ENCODE assay signal across 8 cellular contexts in the genomic region with DNA sequence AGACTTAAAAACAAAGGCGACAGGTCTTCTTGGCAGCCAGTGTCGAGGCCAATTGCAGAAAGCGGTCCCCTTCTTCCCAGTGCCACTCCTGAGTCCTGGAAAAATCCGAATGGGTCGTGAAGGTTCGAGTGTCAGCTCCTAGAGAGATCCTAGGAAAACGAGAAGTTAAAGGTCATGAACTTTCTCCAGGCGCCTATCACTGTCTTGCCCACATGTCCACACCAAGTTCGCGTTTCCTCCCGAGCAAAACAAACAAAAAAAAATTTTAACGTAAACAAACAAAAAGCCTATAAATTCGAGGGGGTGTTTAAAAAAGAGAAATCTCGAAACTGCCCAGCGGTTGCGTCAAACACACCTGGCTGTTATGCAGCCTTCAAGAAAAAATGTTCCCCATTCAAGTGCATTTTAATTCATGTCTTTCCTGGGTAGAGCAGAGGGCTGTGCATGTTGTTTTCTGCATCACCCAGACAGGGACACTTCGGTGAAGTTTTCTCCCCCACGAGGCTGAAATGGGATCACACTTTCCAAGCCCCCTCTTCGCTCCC. TPM values are rescaled to one million over a fixed set of nuclear protein-coding genes. Genes with fewer than 3 reads are reported as not detected.
DNase-seq lines count a peak whose midpoint lies in the region; ATAC-seq, FAIRE-seq and TF ChIP-seq lines count a peak whose summit lies in the region.

No MANE protein-coding gene starts in this region.

- no peaks in the 10 kb centered on the region for H3K36me3 ChIP-seq in CD8-positive, alpha-beta T cell (ENCODE audit: insufficient read depth, low read length)
- H3K36me3 ChIP-seq in thyroid gland = no peaks in the 10 kb centered on the region

- DNase-seq in CD8-positive, alpha-beta T cell = peak in 1 of 7 experiments; percentile 38
- no peak for DNase-seq in activated T-helper 2 cell treated with anti-CD3 and anti-CD28 coated beads, Interferon-gamma antibody, Interleukin-2, Interleukin-4, amounts not matched to agents 10 μg/mL and 5 μg/mL and 100 μg/mL, durations not matched to agents 14 hours and 24 hours and 36 hours (ENCODE audit: low spot score)
- DNase-seq in thyroid gland (no peak), SHP77 (lab: John Stamatoyannopoulos, UW) (no peak), NCI-H1694 treated with DMSO at 0.1 percent for 48 hours (lab: John Stamatoyannopoulos, UW) (no peak), H54 (ENCODE audit: insufficient read length, low spot score) (no peak)

- H3K4me3 ChIP-seq in CD8-positive, alpha-beta T cell (ENCODE audit: low read depth, low read length) = peak overlapping the region; percentile 80
- H3K4me3 ChIP-seq in thyroid gland (replicated peaks in 1 of 3) = peak overlapping the region; percentile 43 to 77 (median 73)

- H3K27ac Mint-ChIP-seq in CD8-positive, alpha-beta T cell = peak overlapping the region; percentile 89
- peak overlapping the region; percentile 68 for H3K27ac Mint-ChIP-seq in activated T-helper 2 cell treated with anti-CD3 and anti-CD28 coated beads, Interferon-gamma antibody, Interleukin-2, Interleukin-4, amounts not matched to agents 10 μg/mL and 5 μg/mL and 100 μg/mL, durations not matched to agents 14 hours and 24 hours and 36 hours

- POLR2A ChIA-PET in CD8-positive, alpha-beta T cell (lab: Charles Lee) = interaction anchor here (0.7 to 3.9 kb wide), 5 partner anchors 100 to 294 kb away, joined by 3 to 20 read pairs (median 7); a partner anchor contains a TSS

- WGBS in thyroid gland, 2 donors = 7 to 11% methylated on average over 18 to 19 of the region's 19 CpGs

- TF ChIP-seq POLR2A in thyroid gland (IDR thresholded peaks at IDR 0.05) = no peak
- no peak for TF ChIP-seq POLR2A in H54 (IDR thresholded peaks at IDR 0.05; ENCODE audit: low read depth, low read length)

- no peaks in the 10 kb centered on the region for H3K27me3 Mint-ChIP-seq in CD8-positive, alpha-beta T cell (ENCODE audit: low read depth)
- H3K27me3 Mint-ChIP-seq in activated T-helper 2 cell treated with anti-CD3 and anti-CD28 coated beads, Interferon-gamma antibody, Interleukin-2, Interleukin-4, amounts not matched to agents 10 μg/mL and 5 μg/mL and 100 μg/mL, durations not matched to agents 14 hours and 24 hours and 36 hours (ENCODE audit: low read depth) = peaks cover 4% of the 10 kb centered on the region

- peaks cover 29% of the 10 kb centered on the region for H3K4me1 Mint-ChIP-seq in CD8-positive, alpha-beta T cell (ENCODE audit: low read depth)
- H3K4me1 Mint-ChIP-seq in activated T-helper 2 cell treated with anti-CD3 and anti-CD28 coated beads, Interferon-gamma antibody, Interleukin-2, Interleukin-4, amounts not matched to agents 10 μg/mL and 5 μg/mL and 100 μg/mL, durations not matched to agents 14 hours and 24 hours and 36 hours (ENCODE audit: low read depth) = peaks cover 24% of the 10 kb centered on the region

- peak; percentile 1 for ATAC-seq in CD8-positive, alpha-beta T cell
- peak; percentile 0 for ATAC-seq in HG02759 (IDR thresholded peaks at IDR 0.05; ENCODE audit: unreplicated experiment)

- no peaks in the 10 kb centered on the region for H3K9me3 ChIP-seq in CD8-positive, alpha-beta T cell (ENCODE audit: low read length)
- H3K9me3 ChIP-seq in thyroid gland = no peaks in the 10 kb centered on the region

- TF ChIP-seq CTCF in CD8-positive, alpha-beta T cell (IDR thresholded peaks at IDR 0.05) = no peak
- TF ChIP-seq CTCF in thyroid gland (IDR thresholded peaks at IDR 0.05) = no peak

- CTCF ChIA-PET in CD8-positive, alpha-beta T cell (lab: Charles Lee) = interaction anchor here (1.0 to 1.2 kb wide), 2 partner anchors 222 to 231 kb away, joined by 3 to 4 read pairs; a partner anchor contains a TSS

- H3K27me3 ChIP-seq in CD8-positive, alpha-beta T cell (ENCODE audit: insufficient read depth, low read length) = no peaks in the 10 kb centered on the region
- H3K27me3 ChIP-seq in layer of hippocampus (ENCODE audit: control insufficient read depth, insufficient read depth, low read length) = no peaks in the 10 kb centered on the region
- no peaks in the 10 kb centered on the region for H3K27me3 ChIP-seq in thyroid gland

- H3K4me3 Mint-ChIP-seq in CD8-positive, alpha-beta T cell = peak overlapping the region; percentile 94
- H3K4me3 Mint-ChIP-seq in activated T-helper 2 cell treated with anti-CD3 and anti-CD28 coated beads, Interferon-gamma antibody, Interleukin-2, Interleukin-4, amounts not matched to agents 10 μg/mL and 5 μg/mL and 100 μg/mL, durations not matched to agents 14 hours and 24 hours and 36 hours (ENCODE audit: low read depth) = peak overlapping the region; percentile 82

- no peaks in the 10 kb centered on the region for H3K9me3 Mint-ChIP-seq in CD8-positive, alpha-beta T cell
- H3K9me3 Mint-ChIP-seq in activated T-helper 2 cell treated with anti-CD3 and anti-CD28 coated beads, Interferon-gamma antibody, Interleukin-2, Interleukin-4, amounts not matched to agents 10 μg/mL and 5 μg/mL and 100 μg/mL, durations not matched to agents 14 hours and 24 hours and 36 hours = no peaks in the 10 kb centered on the region

- intact Hi-C loops in CD8-positive, alpha-beta T cell (cut with DNase I, micrococcal nuclease) = loop anchor here (1.0 to 10.0 kb wide), 4 partner anchors 80 to 1287 kb away; a partner anchor contains a TSS
- intact Hi-C loops in activated T-helper 2 cell treated with anti-CD3 and anti-CD28 coated beads, Interferon-gamma antibody, Interleukin-2, Interleukin-4, amounts not matched to agents 10 μg/mL and 5 μg/mL and 100 μg/mL, durations not matched to agents 14 hours and 24 hours and 36 hours (cut with micrococcal nuclease) = loop anchor here (5.0 kb wide), 3 partner anchors 120 to 340 kb away; no protein-coding TSS in a partner anchor
- intact Hi-C loops in thyroid gland (cut with DNase I) = loop anchor here (10.0 kb wide), 1 partner anchor 77 kb away; no protein-coding TSS in a partner anchor

- peaks cover 8% of the 10 kb centered on the region for H3K36me3 Mint-ChIP-seq in CD8-positive, alpha-beta T cell
- peaks cover 21% of the 10 kb centered on the region for H3K36me3 Mint-ChIP-seq in activated T-helper 2 cell treated with anti-CD3 and anti-CD28 coated beads, Interferon-gamma antibody, Interleukin-2, Interleukin-4, amounts not matched to agents 10 μg/mL and 5 μg/mL and 100 μg/mL, durations not matched to agents 14 hours and 24 hours and 36 hours (ENCODE audit: low read depth)

- peak overlapping the region; percentile 41 for H3K27ac ChIP-seq in CD8-positive, alpha-beta T cell (ENCODE audit: low read depth, low read length)
- H3K27ac ChIP-seq in layer of hippocampus (ENCODE audit: low read depth, low read length) (peak overlapping the region; percentile 94), thyroid gland (peak overlapping the region; percentile 93 to 98 (median 96))

- H3K4me1 ChIP-seq in CD8-positive, alpha-beta T cell (ENCODE audit: insufficient read depth, low read length) = peaks cover 15% of the 10 kb centered on the region
- H3K4me1 ChIP-seq in thyroid gland = peaks cover 26 to 33% of the 10 kb centered on the region in 2 donors

- FAIRE-seq in H54 (lab: Jason Lieb, UNC) = no peak

RNA-seq across cellular contexts. Expression of a gene that starts 1.5 kb away (rescaled TPM):
- 10 to 100 TPM; 23.3 to 28.9 TPM for total RNA-seq in CD8-positive, alpha-beta T cell
- total RNA-seq in activated T-helper 2 cell treated with anti-CD3 and anti-CD28 coated beads, Interferon-gamma antibody, Interleukin-2, Interleukin-4, amounts not matched to agents 10 μg/mL and 5 μg/mL and 100 μg/mL, durations not matched to agents 14 hours and 24 hours and 36 hours = 40.0 and 43.2 TPM in 2 replicates
- total RNA-seq in thyroid gland = 100 to 1,000 TPM in 1 of 4 donors, 10 to 100 TPM in 3; 83.2 to 118 (median 86.3) TPM

Comparison
In these comparisons a context has a peak if more than half of its experiments do, and no peak if none do; other contexts are left out.
1. H3K27ac ChIP-seq: peak in every context shown above with its lines; median percentile 96 in thyroid gland; 94 in layer of hippocampus; 41 in CD8-positive, alpha-beta T cell.